Comparison of ENCODE assay signal across 8 cellular contexts in genomic region chr20:1393507-1393882, GRCh38. TPM values are rescaled to one million over a fixed set of nuclear protein-coding genes. Genes with fewer than 3 reads are reported as not detected.
DNase-seq lines count a peak whose midpoint lies in the region; ATAC-seq and TF ChIP-seq lines count a peak whose summit lies in the region.

No MANE protein-coding gene starts in this region.

- DNase-seq in activated CD4-positive, alpha-beta T cell treated with anti-CD3 and anti-CD28 coated beads, Interleukin-2, amount 10 ng/mL, durations not matched to agents 24 days and 14 days = no peak
- DNase-seq in activated CD4-positive, alpha-beta T cell treated with anti-CD3 and anti-CD28 coated beads, Interleukin-2, amount 50 U/mL, for 48 hours = no peak
- DNase-seq in ascending aorta (ENCODE audit: low spot score in 2 of 2) (no peak), thoracic aorta (ENCODE audit: low spot score) (no peak), NCI-H510A treated with DMSO at 0.1 percent for 48 hours (lab: John Stamatoyannopoulos, UW) (no peak), C1 segment of cervical spinal cord (lab: John Stamatoyannopoulos, UW) (no peak)

- peak overlapping the region; percentile 84 to 86 for H3K27ac ChIP-seq in ascending aorta
- peak overlapping the region; percentile 81 to 83 for H3K27ac ChIP-seq in liver (ENCODE audit: low read depth in 1 of 2, low read length in 2 of 2)
- H3K27ac ChIP-seq in thoracic aorta = peak overlapping the region; percentile 74 to 87

- H3K4me3 ChIP-seq in ascending aorta (peak overlapping the region; percentile 80 to 92), liver (ENCODE audit: low read depth in 1 of 3, low read length in 3 of 3) (peak overlapping the region; percentile 89 to 97 (median 91)), thoracic aorta (peak overlapping the region; percentile 90)

- H3K27me3 ChIP-seq in ascending aorta (no peaks in the 10 kb centered on the region), liver (ENCODE audit: control insufficient read depth in 4 of 4, insufficient read depth in 4 of 4, low read length in 3 of 4) (no peaks in the 10 kb centered on the region), thoracic aorta (replicated peaks; ENCODE audit: insufficient read depth) (no peaks in the 10 kb centered on the region)

- peaks cover 46% of the 10 kb centered on the region for H3K4me1 Mint-ChIP-seq in activated CD4-positive, alpha-beta T cell treated with anti-CD3 and anti-CD28 coated beads, Interleukin-2, amount 10 ng/mL, durations not matched to agents 24 days and 14 days

- TF ChIP-seq CTCF in ascending aorta (IDR thresholded peaks at IDR 0.05) (no peak), liver (IDR thresholded peaks at IDR 0.05; ENCODE audit: low read depth, low read length, missing input control) (no peak), thoracic aorta (IDR thresholded peaks at IDR 0.05) (no peak)

- peak overlapping the region; percentile 79 for H3K4me3 Mint-ChIP-seq in activated CD4-positive, alpha-beta T cell treated with anti-CD3 and anti-CD28 coated beads, Interleukin-2, amount 10 ng/mL, durations not matched to agents 24 days and 14 days

- WGBS in liver = 69% methylated on average over 7 of the region's 7 CpGs

- no peak for ATAC-seq in thoracic aorta (ENCODE audit: insufficient number of reproducible peaks, low FRiP score, low read depth)
- ATAC-seq in GM18907 (IDR thresholded peaks at IDR 0.05; ENCODE audit: unreplicated experiment) = no peak

- peaks cover 3% of the 10 kb centered on the region for H3K27me3 Mint-ChIP-seq in activated CD4-positive, alpha-beta T cell treated with anti-CD3 and anti-CD28 coated beads, Interleukin-2, amount 10 ng/mL, durations not matched to agents 24 days and 14 days

- peaks cover 22% of the 10 kb centered on the region for H3K36me3 Mint-ChIP-seq in activated CD4-positive, alpha-beta T cell treated with anti-CD3 and anti-CD28 coated beads, Interleukin-2, amount 10 ng/mL, durations not matched to agents 24 days and 14 days (ENCODE audit: low read depth)

- H3K9me3 ChIP-seq in ascending aorta = no peaks in the 10 kb centered on the region
- H3K9me3 ChIP-seq in liver (ENCODE audit: control insufficient read depth in 4 of 4, low read length in 3 of 4) = no peaks in the 10 kb centered on the region
- H3K9me3 ChIP-seq in thoracic aorta = no peaks in the 10 kb centered on the region

- peaks cover 9% of the 10 kb centered on the region for H3K9me3 Mint-ChIP-seq in activated CD4-positive, alpha-beta T cell treated with anti-CD3 and anti-CD28 coated beads, Interleukin-2, amount 10 ng/mL, durations not matched to agents 24 days and 14 days

- peak overlapping the region; percentile 90 for H3K27ac Mint-ChIP-seq in activated CD4-positive, alpha-beta T cell treated with anti-CD3 and anti-CD28 coated beads, Interleukin-2, amount 10 ng/mL, durations not matched to agents 24 days and 14 days

- no peak for TF ChIP-seq RAD21 in liver (IDR thresholded peaks at IDR 0.05)

- intact Hi-C loops in activated CD4-positive, alpha-beta T cell treated with anti-CD3 and anti-CD28 coated beads, Interleukin-2, amount 10 ng/mL, durations not matched to agents 24 days and 14 days (cut with micrococcal nuclease) = loop anchor here (1.0 to 5.0 kb wide), 6 partner anchors 36 to 275 kb away; partner anchors contain the start of genes NSFL1C, PSMF1 and RAD21L1
- intact Hi-C loops in ascending aorta (cut with DNase I) = loop anchor here (1.0 to 10.0 kb wide), 7 partner anchors 68 to 1069 kb away; partner anchors contain the start of genes NSFL1C, PSMF1, SNPH and SOX12

- peaks cover 13 to 37% of the 10 kb centered on the region in 2 donors for H3K4me1 ChIP-seq in ascending aorta
- peaks cover 3 to 43% (median 26%) of the 10 kb centered on the region in 4 donors for H3K4me1 ChIP-seq in liver (ENCODE audit: control insufficient read depth in 4 of 4, insufficient read depth in 4 of 4, low read length in 3 of 4)
- peaks cover 34 to 39% of the 10 kb centered on the region in 2 donors for H3K4me1 ChIP-seq in thoracic aorta (ENCODE audit: control insufficient read depth in 1 of 2, low read depth in 2 of 2)

- H3K9ac ChIP-seq in liver (ENCODE audit: low read depth in 1 of 2, low read length in 2 of 2) = peak overlapping the region in 1 of 2 donors; percentile 42

- no peaks in the 10 kb centered on the region for H3K36me3 ChIP-seq in ascending aorta
- H3K36me3 ChIP-seq in liver (ENCODE audit: control insufficient read depth in 4 of 4, insufficient read depth in 3 of 4, low read depth in 1 of 4, low read length in 3 of 4) = no peaks in the 10 kb centered on the region
- no peaks in the 10 kb centered on the region for H3K36me3 ChIP-seq in thoracic aorta

TF ChIP-seq in liver, 16 proteins besides CTCF, POLR2A, EP300 and RAD21:
- TF ChIP-seq FOXA1 (IDR thresholded peaks at IDR 0.05) = no peak
- no peak for TF ChIP-seq REST (IDR thresholded peaks at IDR 0.05)
- no peak for TF ChIP-seq MAX (IDR thresholded peaks at IDR 0.05)
- no peak for TF ChIP-seq RXRA (IDR thresholded peaks at IDR 0.05)
- TF ChIP-seq TAF1 (conservative IDR thresholded peaks at IDR 0.05) = no peak
- no peak for TF ChIP-seq HNF4A (conservative IDR thresholded peaks at IDR 0.05)
- no peak for TF ChIP-seq ATF3 (IDR thresholded peaks at IDR 0.05)
- no peak for TF ChIP-seq JUND (IDR thresholded peaks at IDR 0.05)
- no peak for TF ChIP-seq ZBTB33 (IDR thresholded peaks at IDR 0.05)
- TF ChIP-seq EGR1 (IDR thresholded peaks at IDR 0.05; ENCODE audit: low read depth in 2 of 2) = no peak
- TF ChIP-seq YY1 (IDR thresholded peaks at IDR 0.05) = no peak
- no peak for TF ChIP-seq GABPA (IDR thresholded peaks at IDR 0.05 in 1 of 2, conservative IDR thresholded peaks at IDR 0.05 in 1 of 2)
- TF ChIP-seq SP1 (IDR thresholded peaks at IDR 0.05) = no peak
- TF ChIP-seq NR2F2 (IDR thresholded peaks at IDR 0.05) = no peak
- no peak for TF ChIP-seq FOXA2 (IDR thresholded peaks at IDR 0.05)
- no peak for TF ChIP-seq HNF4G (IDR thresholded peaks at IDR 0.05)
TF ChIP-seq in liver: peak in this region for 0.

RNA-seq across cellular contexts. Expression of gene FKBP1A, which starts 0.6 kb away (rescaled TPM):
- total RNA-seq in activated CD4-positive, alpha-beta T cell treated with anti-CD3 and anti-CD28 coated beads, Interleukin-2, amount 10 ng/mL, durations not matched to agents 24 days and 14 days = 291 and 292 TPM in 2 replicates
- total RNA-seq in ascending aorta = 202 TPM
- 10 to 100 TPM; 49.3 to 50.0 TPM for total RNA-seq in liver
- polyA plus RNA-seq in liver = 100 to 1,000 TPM; 104 to 114 TPM
- total RNA-seq in thoracic aorta = 100 to 1,000 TPM in 1 of 2 donors, 10 to 100 TPM in 1; 69.9 to 184 TPM
